In genomic region chr10:110600487-110601101, GRCh38 we compare ENCODE assay signal across 8 cellular contexts.
DNase-seq lines count a peak whose midpoint lies in the region; ATAC-seq and TF ChIP-seq lines count a peak whose summit lies in the region.

No MANE protein-coding gene starts in this region.

- H3K27ac ChIP-seq in C4-2B: no peak overlapping the region

- ATAC-seq in SK-N-SH treated with all-trans-retinoic acid at 6 μM for 48 hours (peak; percentile 81), GM19455 (IDR thresholded peaks at IDR 0.05; ENCODE audit: unreplicated experiment) (no peak), GM21447 (IDR thresholded peaks at IDR 0.05; ENCODE audit: unreplicated experiment) (no peak)

- TF ChIP-seq CTCF in C4-2B (conservative IDR thresholded peaks at IDR 0.05): peak; percentile 78
- peak; percentile 52; the same call in 1 of the 2 replicates for TF ChIP-seq CTCF in GM12874 (IDR thresholded peaks at IDR 0.05; ENCODE audit: insufficient read depth, low read depth, low read length)

- peak; percentile 36 for DNase-seq in HuH-7 (ENCODE audit: low spot score)
- DNase-seq in fibroblast of gingiva (ENCODE audit: low read depth): peak; percentile 51
- peak; percentile 73 for DNase-seq in pons (ENCODE audit: low spot score)

TF ChIP-seq in SK-N-SH treated with all-trans-retinoic acid at 6 μM for 48 hours, 23 proteins besides CTCF, POLR2A, EP300 and RAD21:
- TF ChIP-seq TCF4 (CRISPR knock-in tag; IDR thresholded peaks at IDR 0.05; ENCODE audit: borderline replicate concordance): no peak
- TF ChIP-seq ZFP3 (CRISPR knock-in tag; IDR thresholded peaks at IDR 0.05): no peak
- no peak for TF ChIP-seq TSHZ2 (CRISPR knock-in tag; IDR thresholded peaks at IDR 0.05)
- no peak for TF ChIP-seq BACH2 (CRISPR knock-in tag; IDR thresholded peaks at IDR 0.05; ENCODE audit: borderline replicate concordance)
- TF ChIP-seq ZNF70 (CRISPR knock-in tag; IDR thresholded peaks at IDR 0.05): no peak
